8 cellular contexts compared by ENCODE assay signal in the genomic region with DNA sequence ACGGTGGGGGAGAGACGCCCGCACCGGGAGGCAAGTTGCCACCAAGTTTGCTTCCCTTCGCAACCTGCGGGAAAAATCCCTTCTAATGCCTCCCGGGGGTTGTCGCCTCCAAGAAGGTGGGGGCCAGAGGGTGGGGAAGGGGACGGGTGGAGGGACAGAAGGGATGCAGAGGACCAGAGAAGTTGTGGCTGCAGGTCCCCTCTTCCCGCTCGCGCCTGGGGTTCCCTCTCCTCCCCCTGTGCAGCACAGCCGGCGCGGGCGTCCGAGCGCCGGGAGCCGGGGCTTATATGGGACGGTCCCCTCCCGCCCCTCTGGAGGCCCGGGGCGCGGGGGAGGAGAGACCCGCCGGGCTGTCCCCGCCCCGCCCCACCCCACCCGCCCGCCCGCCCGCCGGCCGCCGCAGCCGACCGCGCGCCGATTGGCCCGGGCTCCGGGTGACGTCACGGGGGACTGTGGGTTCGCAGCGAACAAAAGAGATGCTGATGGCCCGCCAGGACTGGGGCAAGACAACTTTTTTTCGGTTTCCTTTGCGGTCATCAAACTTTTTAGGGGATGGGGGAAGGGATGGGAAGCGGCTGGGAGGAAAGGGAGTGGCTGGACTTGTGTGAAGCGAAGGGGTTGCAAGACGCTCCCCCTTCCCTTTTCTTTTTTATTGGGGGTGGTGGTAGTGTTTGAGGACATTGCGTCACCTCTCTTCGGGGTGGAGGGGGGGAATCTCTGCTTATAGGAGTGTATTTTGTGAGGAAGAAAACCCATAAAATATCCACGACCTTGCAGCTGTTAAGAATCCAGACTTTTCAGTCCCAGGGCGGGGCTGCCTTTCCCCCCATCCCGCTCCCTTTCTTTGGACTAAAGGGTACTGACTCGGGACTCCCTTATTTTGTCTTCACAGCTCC. TPM values are rescaled to one million over a fixed set of nuclear protein-coding genes. Genes with fewer than 3 reads are reported as not detected.
DNase-seq lines count a peak whose midpoint lies in the region; ATAC-seq and TF ChIP-seq lines count a peak whose summit lies in the region.

Gene FN1 (minus strand): TSS at position 260 of the 896 bp plus-strand sequence. CDS start 266 bp downstream, outside the sequence.

- H3K4me1 ChIP-seq in Peyer's patch, result peaks cover 0 to 8% (median 3%) of the 10 kb centered on the region in 4 donors
- peaks cover 8% of the 10 kb centered on the region for H3K4me1 ChIP-seq in stomach smooth muscle (ENCODE audit: control insufficient read depth, insufficient read depth, low read length)

- DNase-seq in AG08396 (ENCODE audit: low spot score) (peak; percentile 94), Peyer's patch (peak; percentile 41 to 86 (median 76)), foreskin melanocyte (peak; percentile 97), neural crest cell (ENCODE audit: low read depth, low spot score) (peak; percentile 84)
- DNase-seq in activated naive CD4-positive, alpha-beta T cell treated with anti-CD3 and anti-CD28 coated beads for 36 hours, result peak; percentile 64

- H3K36me3 ChIP-seq in Peyer's patch (no peaks in the 10 kb centered on the region), stomach smooth muscle (ENCODE audit: control insufficient read depth in 2 of 2, insufficient read depth in 2 of 2, low read length in 2 of 2) (peaks cover 15 to 18% of the 10 kb centered on the region in 2 donors)

- H3K4me1 Mint-ChIP-seq in activated naive CD4-positive, alpha-beta T cell treated with anti-CD3 and anti-CD28 coated beads for 36 hours (ENCODE audit: low read depth), result peaks cover 19% of the 10 kb centered on the region
- peaks cover 30% of the 10 kb centered on the region for H3K4me1 Mint-ChIP-seq in neural crest cell

- H3K4me3 ChIP-seq in Peyer's patch, result peak within 1 kb of the TSS; percentile 35 to 58 (median 48)
- H3K4me3 ChIP-seq in stomach smooth muscle (ENCODE audit: low read length in 2 of 2), result peak within 1 kb of the TSS; percentile 87 to 91

- H3K9ac ChIP-seq in stomach smooth muscle (ENCODE audit: low read length in 2 of 2), result peak within 1 kb of the TSS; percentile 96 to 97

- TF ChIP-seq CTCF in Peyer's patch (IDR thresholded peaks at IDR 0.05) (no peak), neural crest cell (conservative IDR thresholded peaks at IDR 0.05) (no peak)

- peaks cover 50% of the 10 kb centered on the region for H3K27me3 Mint-ChIP-seq in activated naive CD4-positive, alpha-beta T cell treated with anti-CD3 and anti-CD28 coated beads for 36 hours (ENCODE audit: low read depth)
- peaks cover 16% of the 10 kb centered on the region for H3K27me3 Mint-ChIP-seq in neural crest cell (ENCODE audit: low read depth)

- no peaks in the 10 kb centered on the region for H3K9me3 ChIP-seq in Peyer's patch
- H3K9me3 ChIP-seq in stomach smooth muscle (ENCODE audit: control insufficient read depth in 2 of 2, low read length in 2 of 2), result no peaks in the 10 kb centered on the region

- peak in 1 of 2 donors; percentile 21 for TF ChIP-seq POLR2A in Peyer's patch (IDR thresholded peaks at IDR 0.05)

- CTCF ChIA-PET in activated naive CD4-positive, alpha-beta T cell treated with anti-CD3 and anti-CD28 coated beads for 36 hours (lab: Charles Lee), result no interaction called here

- ATAC-seq in GM19025 (IDR thresholded peaks at IDR 0.05; ENCODE audit: low read depth, unreplicated experiment) (peak; percentile 86), HG03354 (IDR thresholded peaks at IDR 0.05; ENCODE audit: poor library complexity, severe bottlenecking, unreplicated experiment) (peak; percentile 82)

- H3K27ac ChIP-seq in Peyer's patch, result peak within 1 kb of the TSS; percentile 52 to 90 (median 71)
- peak within 1 kb of the TSS; percentile 97 for H3K27ac ChIP-seq in stomach smooth muscle (ENCODE audit: low read length)

- H3K27me3 ChIP-seq in Peyer's patch (peaks cover 0 to 11% of the 10 kb centered on the region in 2 donors), stomach smooth muscle (ENCODE audit: control insufficient read depth in 1 of 2, insufficient read depth in 2 of 2, low read length in 2 of 2) (no peaks in the 10 kb centered on the region)

- no peaks in the 10 kb centered on the region for H3K36me3 Mint-ChIP-seq in activated naive CD4-positive, alpha-beta T cell treated with anti-CD3 and anti-CD28 coated beads for 36 hours (ENCODE audit: low read depth)
- H3K36me3 Mint-ChIP-seq in neural crest cell (ENCODE audit: low read depth), result peaks cover 11% of the 10 kb centered on the region

- intact Hi-C loops in activated naive CD4-positive, alpha-beta T cell treated with anti-CD3 and anti-CD28 coated beads for 36 hours (cut with micrococcal nuclease), result loop anchor here (2.0 kb wide), 1 partner anchor 123 kb away; the partner anchor contains the start of gene ATIC

- no peaks in the 10 kb centered on the region for H3K9me3 Mint-ChIP-seq in activated naive CD4-positive, alpha-beta T cell treated with anti-CD3 and anti-CD28 coated beads for 36 hours
- no peaks in the 10 kb centered on the region for H3K9me3 Mint-ChIP-seq in neural crest cell

- H3K27ac Mint-ChIP-seq in activated naive CD4-positive, alpha-beta T cell treated with anti-CD3 and anti-CD28 coated beads for 36 hours, result no peak within 1 kb of the TSS
- peak within 1 kb of the TSS; percentile 99 for H3K27ac Mint-ChIP-seq in neural crest cell (ENCODE audit: unreplicated experiment)

- H3K4me3 Mint-ChIP-seq in activated naive CD4-positive, alpha-beta T cell treated with anti-CD3 and anti-CD28 coated beads for 36 hours, result peak within 1 kb of the TSS; percentile 72
- H3K4me3 Mint-ChIP-seq in neural crest cell, result peak within 1 kb of the TSS; percentile 99

RNA-seq across cellular contexts. Expression of gene FN1, which starts in this region (rescaled TPM):
- total RNA-seq in Peyer's patch (100 to 1,000 TPM in 1 of 4 donors, 10 to 100 TPM in 3; 28.0 to 152 (median 72.8) TPM), neural crest cell (89.6 and 103 TPM in 2 replicates)
- total RNA-seq in activated naive CD4-positive, alpha-beta T cell treated with anti-CD3 and anti-CD28 coated beads for 36 hours, result under 1 TPM; 0.45 to 0.57 TPM

Comparison
In these comparisons a context has a peak if more than half of its experiments do, and no peak if none do; other contexts are left out.
1. Peak in every context shown above with its lines: DNase-seq, ATAC-seq, H3K4me3 ChIP-seq and H3K27ac ChIP-seq.
2. RNA of gene FN1 (total RNA-seq): 89.6 to 103 TPM in neural crest cell and 28.0 to 152 TPM in Peyer's patch; 0.45 to 0.57 TPM in activated naive CD4-positive, alpha-beta T cell treated with anti-CD3 and anti-CD28 coated beads for 36 hours; every median in the first group is over 10 times any median in the second.
3. Peak in DNase-seq in activated naive CD4-positive, alpha-beta T cell treated with anti-CD3 and anti-CD28 coated beads for 36 hours; RNA of the gene not detected or under 1 TPM.